In the genomic region with DNA sequence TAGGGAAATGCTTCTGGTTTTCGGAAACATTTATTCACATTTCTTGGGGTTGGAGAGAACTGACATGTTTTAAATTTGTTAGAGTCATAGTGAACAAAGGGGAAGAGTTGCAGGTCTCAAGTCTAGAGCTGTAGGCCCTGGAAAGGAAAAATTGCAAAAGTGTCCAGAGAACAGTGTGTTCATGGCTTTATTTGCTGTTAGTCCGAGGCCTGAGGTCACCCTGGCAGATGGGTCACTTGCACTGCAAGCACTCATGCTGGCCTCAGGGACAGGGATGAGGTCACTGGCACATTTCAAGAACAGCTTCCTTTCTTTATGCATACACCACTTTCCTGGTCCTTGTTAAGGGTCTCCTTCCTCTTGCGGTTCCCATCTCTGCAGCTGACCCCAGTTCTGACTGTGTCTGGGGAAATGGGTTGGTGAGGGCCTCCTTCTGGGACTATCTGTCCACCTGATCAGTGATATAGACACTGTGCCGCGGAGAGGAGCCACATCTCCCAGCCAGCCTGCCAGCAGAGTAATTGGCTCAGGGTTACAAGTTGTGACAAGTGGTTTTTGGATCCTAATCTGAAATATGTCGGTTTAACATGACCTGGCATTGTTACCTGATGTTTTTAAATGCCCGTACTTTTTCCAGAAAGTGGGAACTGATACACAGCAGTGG, we compare ENCODE assay signal across 26 cellular contexts.
DNase-seq lines count a peak whose midpoint lies in the region; ATAC-seq, FAIRE-seq and TF ChIP-seq lines count a peak whose summit lies in the region.
"Had no signal": no experiment of that assay in that cellular context is flagged by ENCODE, and none has a peak within 500 bp of the region (broad histone marks: within the 10 kb centered on the region; RNA-seq: fewer than 3 reads in every experiment).

No MANE protein-coding gene starts in this region.

- peak overlapping the region; percentile 60 for H3K4me2 ChIP-seq in BLaER1
- no peak overlapping the region for H3K4me2 ChIP-seq in IMR-90 (ENCODE audit: low read depth, low read length)

- H3K4me3 ChIP-seq in BLaER1 (no peak overlapping the region), IMR-90 (ENCODE audit: insufficient read depth, low read depth, low read length) (no peak overlapping the region)
- H3K4me3 ChIP-seq: prostate gland, spleen had no signal

- H3K4ac ChIP-seq in IMR-90 (ENCODE audit: low read depth, low read length), result no peak overlapping the region; the same call in 1 of the 2 replicates

- POLR2A ChIA-PET in IMR-90 (lab: Charles Lee; ENCODE audit: unreplicated experiment), result no interaction called here

- no peak overlapping the region for H3K14ac ChIP-seq in IMR-90 (replicated peaks; ENCODE audit: low read depth, low read length)

- no TSS peak for BruUV-seq in IMR-90 (replicated peaks; lab: Mats Ljungman, UMichigan)

- dilution Hi-C loops in IMR-90 (cut with HindIII; ENCODE audit: low sequenced_read_pairs, unreplicated experiment), result no loop called here

- FAIRE-seq in GM12891 (lab: Jason Lieb, UNC), result no peak
- FAIRE-seq: frontal cortex, kidney, RCC 7860 had no signal

- TF ChIP-seq CTCF in IMR-90 (conservative IDR thresholded peaks at IDR 0.05; ENCODE audit: low read depth, low read length) (no peak), osteocyte (IDR thresholded peaks at IDR 0.05) (no peak)

- no peak for TF ChIP-seq RAD21 in IMR-90 (IDR thresholded peaks at IDR 0.05; ENCODE audit: low read length)

- no peak for DNase-seq in IMR-90
- DNase-seq in Right ventricle myocardium superior, result peak; percentile 48
- DNase-seq in myocyte (ENCODE audit: low read depth), result peak; percentile 65
- DNase-seq in GM12891 (ENCODE audit: insufficient read length, low spot score), result no peak
- DNase-seq in osteocyte (ENCODE audit: extremely low spot score, unreplicated experiment), result no peak
- no peak for DNase-seq in HCEC 1CT
- DNase-seq: activated B cell treated with CpG ODN at 0.5 μM for 24 hours; activated CD4-positive, alpha-beta memory T cell treated with anti-CD3 and anti-CD28 coated beads for 36 hours; activated effector memory CD4-positive, alpha-beta T cell treated with Interleukin-2 at 50 U/mL for 16 hours; CD4-positive, CD25-positive, alpha-beta regulatory T cell; effector memory CD4-positive, alpha-beta T cell; kidney; mesendoderm; NCI-H1930; NCI-H446 treated with DMSO at 0.1 percent for 48 hours; spleen; stimulated activated CD4-positive, alpha-beta T cell treated with anti-CD3 and anti-CD28 coated beads, Interleukin-4, amount 100 ng/mL, for 1 hour; stimulated activated naive CD4-positive, alpha-beta T cell treated with Interleukin-2 at 50 U/mL for 16 hours had no signal

- CTCF ChIA-PET in IMR-90 (lab: Yijun Ruan, JAX), result no interaction called here

- ATAC-seq in IMR-90 (ENCODE audit: low read depth) (no peak), Right ventricle myocardium superior (ENCODE audit: poor library complexity) (peak; percentile 78), HG02885 (IDR thresholded peaks at IDR 0.05; ENCODE audit: poor library complexity, unreplicated experiment) (no peak)
- ATAC-seq: esophagus mucosa; HCT116; natural killer cell treated with Interleukin-12 subunit alpha and Interleukin-12 subunit beta and Interleukin-15 and Interleukin-18, amount 100 ng/mL, for 72 hours had no signal

- peaks cover 14% of the 10 kb centered on the region; the same call in 1 of the 2 replicates for H3K36me3 ChIP-seq in BLaER1
- no peaks in the 10 kb centered on the region for H3K36me3 ChIP-seq in IMR-90 (ENCODE audit: control insufficient read depth, insufficient read depth, low read length)
- H3K36me3 ChIP-seq: prostate gland, spleen had no signal

- in situ Hi-C loops in IMR-90 (cut with MboI; ENCODE audit: low sequenced_read_pairs), result no loop called here

- no peak overlapping the region for H2BK5ac ChIP-seq in IMR-90 (ENCODE audit: low read depth, low read length, poor library complexity, severe bottlenecking)

- H3K23ac ChIP-seq in IMR-90 (ENCODE audit: low read depth, low read length), result no peak overlapping the region

- H3K4me3 Mint-ChIP-seq in osteocyte (ENCODE audit: unreplicated experiment), result no peak overlapping the region
- H3K4me3 Mint-ChIP-seq: activated B cell treated with CpG ODN at 0.5 μM for 24 hours; activated CD4-positive, alpha-beta memory T cell treated with anti-CD3 and anti-CD28 coated beads for 36 hours; CD4-positive, CD25-positive, alpha-beta regulatory T cell; natural killer cell treated with Interleukin-12 subunit alpha and Interleukin-12 subunit beta and Interleukin-15 and Interleukin-18, amount 100 ng/mL, for 72 hours had no signal

- H3K27ac ChIP-seq in BLaER1, result peak overlapping the region; percentile 47; the same call in 1 of the 2 replicates
- H3K27ac ChIP-seq in IMR-90 (ENCODE audit: insufficient read depth, low read length), result no peak overlapping the region
- H3K27ac ChIP-seq: prostate gland, spleen had no signal

- no peaks in the 10 kb centered on the region for H3K4me1 Mint-ChIP-seq in osteocyte (ENCODE audit: unreplicated experiment)
- H3K4me1 Mint-ChIP-seq: activated B cell treated with CpG ODN at 0.5 μM for 24 hours; CD4-positive, CD25-positive, alpha-beta regulatory T cell had no signal

- no peak overlapping the region for H3K27ac Mint-ChIP-seq in osteocyte (ENCODE audit: unreplicated experiment)
- H3K27ac Mint-ChIP-seq: activated B cell treated with CpG ODN at 0.5 μM for 24 hours; activated CD4-positive, alpha-beta memory T cell treated with anti-CD3 and anti-CD28 coated beads for 36 hours; CD4-positive, CD25-positive, alpha-beta regulatory T cell; natural killer cell treated with Interleukin-12 subunit alpha and Interleukin-12 subunit beta and Interleukin-15 and Interleukin-18, amount 100 ng/mL, for 72 hours had no signal

- H3K18ac ChIP-seq in IMR-90 (ENCODE audit: low read depth, low read length), result no peak overlapping the region

- H2AK9ac ChIP-seq in IMR-90 (replicated peaks; ENCODE audit: low read depth, low read length, poor library complexity), result no peak overlapping the region

- peak overlapping the region; percentile 4; the same call in 1 of the 2 replicates for H2BK120ac ChIP-seq in IMR-90 (ENCODE audit: low read depth, low read length)

- peaks cover 16% of the 10 kb centered on the region for H3K9me3 ChIP-seq in BLaER1
- H3K9me3 ChIP-seq in IMR-90 (ENCODE audit: control insufficient read depth, insufficient read depth, low read length), result no peaks in the 10 kb centered on the region
- H3K9me3 ChIP-seq: prostate gland, spleen had no signal

- H3K9ac ChIP-seq in BLaER1, result no peak overlapping the region
- H3K9ac ChIP-seq in IMR-90 (ENCODE audit: low read depth, low read length), result no peak overlapping the region

- no peak overlapping the region for H4K91ac ChIP-seq in IMR-90 (ENCODE audit: insufficient read depth, low read depth, low read length)

- H4K20me1 ChIP-seq in BLaER1 (no peaks in the 10 kb centered on the region), IMR-90 (ENCODE audit: insufficient read depth, low read length) (peaks cover 6% of the 10 kb centered on the region; the same call in 1 of the 2 replicates)

- no peak overlapping the region for H2BK15ac ChIP-seq in IMR-90 (ENCODE audit: low read depth, low read length)

- H3K27me3 ChIP-seq in BLaER1 (no peaks in the 10 kb centered on the region), IMR-90 (ENCODE audit: control insufficient read depth, insufficient read depth, low read length) (no peaks in the 10 kb centered on the region)
- H3K27me3 ChIP-seq: spleen had no signal

- peaks cover 5 to 14% of the 10 kb centered on the region in 2 experiments; a peak in 2 of 4 replicates for H3K79me1 ChIP-seq in IMR-90 (ENCODE audit: low read depth in 1 of 2, low read length in 2 of 2)

- peaks cover 7% of the 10 kb centered on the region for H3K9me1 ChIP-seq in IMR-90 (ENCODE audit: insufficient read depth, low read length)

- H3K4me1 ChIP-seq in BLaER1, result peaks cover 59% of the 10 kb centered on the region
- H3K4me1 ChIP-seq in IMR-90 (ENCODE audit: control insufficient read depth, insufficient read depth, low read length), result peaks cover 4% of the 10 kb centered on the region
- H3K4me1 ChIP-seq: prostate gland, spleen had no signal

- intact Hi-C loops in IMR-90 (cut with micrococcal nuclease) (no loop called here), Right ventricle myocardium superior (cut with DNase I) (no loop called here)

- TF ChIP-seq POLR2A in IMR-90 (IDR thresholded peaks at IDR 0.05; ENCODE audit: low read depth, low read length) (no peak), GM12891 (IDR thresholded peaks at IDR 0.05; ENCODE audit: low read depth, low read length) (no peak)

- no peak overlapping the region for H4K5ac ChIP-seq in IMR-90 (ENCODE audit: low read depth, low read length)

- no peaks in the 10 kb centered on the region for H3K36me3 Mint-ChIP-seq in osteocyte (ENCODE audit: unreplicated experiment)
- H3K36me3 Mint-ChIP-seq: activated CD4-positive, alpha-beta memory T cell treated with anti-CD3 and anti-CD28 coated beads for 36 hours; CD4-positive, CD25-positive, alpha-beta regulatory T cell; natural killer cell treated with Interleukin-12 subunit alpha and Interleukin-12 subunit beta and Interleukin-15 and Interleukin-18, amount 100 ng/mL, for 72 hours had no signal

- no peak overlapping the region for H2BK20ac ChIP-seq in IMR-90 (ENCODE audit: low read depth, low read length)

- H2AFZ ChIP-seq in IMR-90 (replicated peaks; ENCODE audit: low read length, poor library complexity), result no peak overlapping the region

- WGBS in IMR-90 (ENCODE audit: extremely low coverage in 2 of 2, insufficient read length in 1 of 2), 2 experiments, result 87% methylated on average over 3 of the region's 7 CpGs; no CpG with 5 or more reads in 1 of the 2 experiments

- no peak overlapping the region for H3K56ac ChIP-seq in IMR-90 (ENCODE audit: extremely low read depth, insufficient read depth, low read length)

- peaks cover 13% of the 10 kb centered on the region for H3K27me3 Mint-ChIP-seq in osteocyte (ENCODE audit: unreplicated experiment)
- H3K27me3 Mint-ChIP-seq: activated CD4-positive, alpha-beta memory T cell treated with anti-CD3 and anti-CD28 coated beads for 36 hours; CD4-positive, CD25-positive, alpha-beta regulatory T cell; natural killer cell treated with Interleukin-12 subunit alpha and Interleukin-12 subunit beta and Interleukin-15 and Interleukin-18, amount 100 ng/mL, for 72 hours had no signal

- no peak overlapping the region for H4K8ac ChIP-seq in IMR-90 (ENCODE audit: low read depth in 2 of 2, low read length in 2 of 2)

- H2AK5ac ChIP-seq in IMR-90 (ENCODE audit: low read depth, low read length), result no peak overlapping the region

- no peaks in the 10 kb centered on the region for H3K9me3 Mint-ChIP-seq in osteocyte (ENCODE audit: unreplicated experiment)
- H3K9me3 Mint-ChIP-seq: activated CD4-positive, alpha-beta memory T cell treated with anti-CD3 and anti-CD28 coated beads for 36 hours had no signal

TF ChIP-seq in IMR-90, 13 proteins besides CTCF, POLR2A, EP300 and RAD21 (continues in another document):
- TF ChIP-seq CHD1 (IDR thresholded peaks at IDR 0.05; ENCODE audit: low read depth, low read length) (no peak), NFE2L2 (IDR thresholded peaks at IDR 0.05; ENCODE audit: low read depth, low read length) (no peak)

TF ChIP-seq in GM12891, 5 proteins besides CTCF, POLR2A, EP300 and RAD21:
- no peak for TF ChIP-seq POU2F2 (IDR thresholded peaks at IDR 0.05; ENCODE audit: low read depth, low read length)

Comparison
In these comparisons a context has a peak if more than half of its experiments do, and no peak if none do; other contexts are left out.
1. DNase-seq: peak in Right ventricle myocardium superior (single experiment) and myocyte (single experiment); none in IMR-90 (single experiment), GM12891 (single experiment), osteocyte (single experiment) and HCEC 1CT (single experiment).